Comparison of ENCODE assay signal across 22 cellular contexts in the genomic region with DNA sequence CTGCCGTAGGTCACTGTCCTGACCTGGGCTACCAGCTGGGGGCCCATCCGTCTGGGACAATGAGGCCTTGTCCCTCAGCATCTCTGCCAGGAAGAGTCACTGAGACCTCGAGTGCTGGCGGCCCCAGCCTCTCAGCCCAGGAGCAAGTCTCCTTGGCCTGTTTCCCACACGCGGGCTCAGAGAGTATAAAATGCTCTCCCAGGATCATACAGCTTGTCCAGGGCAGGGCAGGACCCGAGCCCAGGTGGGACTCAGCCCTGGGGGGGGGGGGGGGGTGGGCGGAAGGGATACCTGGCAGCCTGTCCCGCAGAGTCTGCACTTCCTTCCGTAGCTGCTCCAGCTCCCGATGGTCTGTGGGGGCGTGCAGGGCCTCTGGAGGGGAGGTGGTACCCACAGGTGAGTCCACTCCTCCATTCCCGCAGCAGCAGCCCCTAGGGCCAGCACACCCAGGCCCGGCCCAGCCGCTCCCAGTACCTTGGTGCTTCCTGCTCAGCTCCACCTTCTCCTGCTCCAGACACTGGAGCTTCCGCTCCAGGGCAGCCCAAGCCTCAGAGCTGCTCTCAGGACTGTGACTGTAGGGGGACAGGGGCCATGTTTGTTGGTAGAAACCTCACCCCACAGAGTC. TPM values are rescaled to one million over a fixed set of nuclear protein-coding genes. Genes with fewer than 3 reads are reported as not detected.
A peak's percentile ranks its signal among the peaks of the same experiment; 100 is the strongest.
DNase-seq lines count a peak whose midpoint lies in the region; ATAC-seq and TF ChIP-seq lines count a peak whose summit lies in the region.
"Had no signal": no experiment of that assay in that cellular context is flagged by ENCODE, and none has a peak within 500 bp of the region (broad histone marks: within the 10 kb centered on the region; RNA-seq: fewer than 3 reads in every experiment).

No MANE protein-coding gene starts in this region.

- H3K4me3 ChIP-seq in Loucy (ENCODE audit: low read length, poor library complexity, severe bottlenecking): no peak overlapping the region
- H3K4me3 ChIP-seq in osteoblast (ENCODE audit: insufficient read depth, low read length): no peak overlapping the region
- H3K4me3 ChIP-seq: SJSA1 had no signal

- DNase-seq in activated CD4-positive, alpha-beta T cell treated with anti-CD3 and anti-CD28 coated beads, Interleukin-2, amount 10 ng/mL, durations not matched to agents 7 days and 5 days: no peak
- no peak for DNase-seq in activated CD4-positive, alpha-beta T cell treated with anti-CD3 and anti-CD28 coated beads, Interleukin-2, amount 50 U/mL, for 4 hours
- peak; percentile 86 for DNase-seq in chondrocyte (ENCODE audit: low spot score)
- DNase-seq in osteoblast (ENCODE audit: insufficient read length, low spot score, missing footprints): peak; percentile 58
- DNase-seq in stimulated activated CD4-positive, alpha-beta T cell treated with anti-CD3 and anti-CD28 coated beads, Interleukin-4, amount 100 ng/mL, for 4 hours: no peak
- DNase-seq: DMS153, H7, MV-4-11, NCI-H1105, NCI-H1436 treated with DMSO at 0.1 percent for 48 hours, NCI-H187 treated with DMSO at 0.1 percent for 48 hours, NCI-H2107, NCI-H446, NCI-H524 treated with DMSO at 0.1 percent for 48 hours, NCI-H774, Right ventricle myocardium superior had no signal

- H3K27ac ChIP-seq in osteoblast (ENCODE audit: low read depth, low read length): no peak overlapping the region
- H3K27ac ChIP-seq: 22Rv1, SJSA1 had no signal

- no peak for TF ChIP-seq CTCF in Loucy (conservative IDR thresholded peaks at IDR 0.05; ENCODE audit: low read length)
- TF ChIP-seq CTCF in chondrocyte (IDR thresholded peaks at IDR 0.05): no peak
- no peak for TF ChIP-seq CTCF in osteoblast (IDR thresholded peaks at IDR 0.05; ENCODE audit: extremely low read depth, low read depth, low read length)

- no peaks in the 10 kb centered on the region for H3K36me3 Mint-ChIP-seq in activated CD4-positive, alpha-beta T cell treated with anti-CD3 and anti-CD28 coated beads, Interleukin-2, amount 10 ng/mL, durations not matched to agents 7 days and 5 days (ENCODE audit: low read depth)
- no peaks in the 10 kb centered on the region for H3K36me3 Mint-ChIP-seq in chondrocyte (ENCODE audit: low read depth)

- H3K9me3 ChIP-seq in Loucy (ENCODE audit: insufficient read depth, low read depth, low read length): no peaks in the 10 kb centered on the region
- no peaks in the 10 kb centered on the region for H3K9me3 ChIP-seq in osteoblast (ENCODE audit: low read depth, low read length)
- H3K9me3 ChIP-seq: SJSA1 had no signal

- H3K27ac Mint-ChIP-seq in activated CD4-positive, alpha-beta T cell treated with anti-CD3 and anti-CD28 coated beads, Interleukin-2, amount 10 ng/mL, durations not matched to agents 7 days and 5 days: peak overlapping the region; percentile 50
- no peak overlapping the region for H3K27ac Mint-ChIP-seq in chondrocyte (ENCODE audit: unreplicated experiment)
- H3K27ac Mint-ChIP-seq: B cell had no signal

- H3K4me1 ChIP-seq in Loucy (ENCODE audit: insufficient read depth, low read length, poor library complexity, severe bottlenecking) (peaks cover 6% of the 10 kb centered on the region), osteoblast (ENCODE audit: insufficient read depth, low read length) (no peaks in the 10 kb centered on the region)

- H3F3A ChIP-seq in Loucy (ENCODE audit: low read depth): no peaks in the 10 kb centered on the region

- no peaks in the 10 kb centered on the region for H3K9me3 Mint-ChIP-seq in activated CD4-positive, alpha-beta T cell treated with anti-CD3 and anti-CD28 coated beads, Interleukin-2, amount 10 ng/mL, durations not matched to agents 7 days and 5 days
- no peaks in the 10 kb centered on the region for H3K9me3 Mint-ChIP-seq in chondrocyte (ENCODE audit: low read depth)

- H3K79me2 ChIP-seq in Loucy (ENCODE audit: insufficient read depth, low read length): no peaks in the 10 kb centered on the region
- no peaks in the 10 kb centered on the region for H3K79me2 ChIP-seq in osteoblast (ENCODE audit: insufficient read depth, low read length)

- H4K20me1 ChIP-seq in Loucy (ENCODE audit: insufficient read depth, low read length, poor library complexity, severe bottlenecking) (no peaks in the 10 kb centered on the region), osteoblast (ENCODE audit: insufficient read depth, low read length) (no peaks in the 10 kb centered on the region)

- H3K9me2 ChIP-seq in Loucy (replicated peaks; ENCODE audit: low read depth, low read length): no peaks in the 10 kb centered on the region

- H3K36me3 ChIP-seq in Loucy (ENCODE audit: insufficient read depth, low read length): no peaks in the 10 kb centered on the region
- no peaks in the 10 kb centered on the region for H3K36me3 ChIP-seq in osteoblast (ENCODE audit: insufficient read depth, low read length)
- H3K36me3 ChIP-seq: SJSA1 had no signal

- H3K4me3 Mint-ChIP-seq in activated CD4-positive, alpha-beta T cell treated with anti-CD3 and anti-CD28 coated beads, Interleukin-2, amount 10 ng/mL, durations not matched to agents 7 days and 5 days: no peak overlapping the region
- H3K4me3 Mint-ChIP-seq in chondrocyte (ENCODE audit: unreplicated experiment): no peak overlapping the region
- H3K4me3 Mint-ChIP-seq: B cell had no signal

- no peak for ATAC-seq in GM19463 (IDR thresholded peaks at IDR 0.05; ENCODE audit: unreplicated experiment)
- no peak for ATAC-seq in HG02884 (IDR thresholded peaks at IDR 0.05; ENCODE audit: unreplicated experiment)

- CTCF ChIA-PET in activated CD4-positive, alpha-beta T cell treated with anti-CD3 and anti-CD28 coated beads, Interleukin-2, amount 10 ng/mL, durations not matched to agents 7 days and 5 days (lab: Charles Lee): interaction anchor here (0.5 to 1.9 kb wide), 8 partner anchors 10 to 371 kb away, joined by 3 to 6 read pairs (median 3); a partner anchor contains a TSS

- H2AFZ ChIP-seq in Loucy (ENCODE audit: low read length) (no peak overlapping the region), osteoblast (ENCODE audit: low read length) (no peak overlapping the region)

- H3K4me2 ChIP-seq in Loucy (ENCODE audit: low read depth, low read length, poor library complexity, severe bottlenecking) (peak overlapping the region; percentile 20), osteoblast (ENCODE audit: insufficient read depth, low read length) (no peak overlapping the region)

- POLR2A ChIA-PET in activated CD4-positive, alpha-beta T cell treated with anti-CD3 and anti-CD28 coated beads, Interleukin-2, amount 10 ng/mL, durations not matched to agents 7 days and 5 days (lab: Charles Lee): no interaction called here

- peaks cover 6% of the 10 kb centered on the region for H3K4me1 Mint-ChIP-seq in activated CD4-positive, alpha-beta T cell treated with anti-CD3 and anti-CD28 coated beads, Interleukin-2, amount 10 ng/mL, durations not matched to agents 7 days and 5 days
- H3K4me1 Mint-ChIP-seq in chondrocyte (ENCODE audit: low read depth): no peaks in the 10 kb centered on the region
- H3K4me1 Mint-ChIP-seq: B cell had no signal

- no peak overlapping the region for H3K9ac ChIP-seq in Loucy (ENCODE audit: low read depth, low read length, poor library complexity, severe bottlenecking)

- H3K27me3 ChIP-seq in Loucy (ENCODE audit: insufficient read depth, low read length, poor library complexity, severe bottlenecking) (no peaks in the 10 kb centered on the region), osteoblast (ENCODE audit: insufficient read depth, low read length) (no peaks in the 10 kb centered on the region)
- H3K27me3 ChIP-seq: SJSA1 had no signal

- H3K27me3 Mint-ChIP-seq in activated CD4-positive, alpha-beta T cell treated with anti-CD3 and anti-CD28 coated beads, Interleukin-2, amount 10 ng/mL, durations not matched to agents 7 days and 5 days: no peaks in the 10 kb centered on the region
- no peaks in the 10 kb centered on the region for H3K27me3 Mint-ChIP-seq in chondrocyte (ENCODE audit: low read depth)
- H3K27me3 Mint-ChIP-seq: B cell had no signal

RNA-seq across cellular contexts. Expression of a gene that starts 7.9 kb away (rescaled TPM):
- total RNA-seq in activated CD4-positive, alpha-beta T cell treated with anti-CD3 and anti-CD28 coated beads, Interleukin-2, amount 10 ng/mL, durations not matched to agents 7 days and 5 days: 1 to 10 TPM in 1 of 2 experiments, under 1 TPM in 1; 0.42 to 1.3 TPM
- 0.17 to 0.46 TPM (median 0.35 TPM) in 3 replicates for total RNA-seq in chondrocyte
- under 0.01 and 0.29 TPM in 2 replicates for total RNA-seq in osteoblast

RNA-seq across cellular contexts. Expression of a gene that starts 26.2 kb away (rescaled TPM):
- total RNA-seq in activated CD4-positive, alpha-beta T cell treated with anti-CD3 and anti-CD28 coated beads, Interleukin-2, amount 10 ng/mL, durations not matched to agents 7 days and 5 days: 10 to 100 TPM; 35.1 to 38.7 TPM
- total RNA-seq in chondrocyte (19.5 to 26.4 TPM (median 20.4 TPM) in 3 replicates), osteoblast (12.3 and 13.3 TPM in 2 replicates)

RNA-seq across cellular contexts. Expression of a gene that starts 33.5 kb away (rescaled TPM):
- total RNA-seq in activated CD4-positive, alpha-beta T cell treated with anti-CD3 and anti-CD28 coated beads, Interleukin-2, amount 10 ng/mL, durations not matched to agents 7 days and 5 days: 10 to 100 TPM; 86.6 to 91.2 TPM
- total RNA-seq in chondrocyte (11.3 to 17.8 TPM (median 13.4 TPM) in 3 replicates), osteoblast (6.2 and 9.8 TPM in 2 replicates)

RNA-seq across cellular contexts. Expression of a gene that starts 41.9 kb away (rescaled TPM):
- total RNA-seq in activated CD4-positive, alpha-beta T cell treated with anti-CD3 and anti-CD28 coated beads, Interleukin-2, amount 10 ng/mL, durations not matched to agents 7 days and 5 days: 100 to 1,000 TPM; 131 to 149 TPM
- total RNA-seq in chondrocyte: 78.9 to 129 TPM (median 111 TPM) in 3 replicates
- total RNA-seq in osteoblast: 51.3 and 51.4 TPM in 2 replicates

RNA-seq across cellular contexts. Expression of a gene that starts 58.2 kb away (rescaled TPM):
- total RNA-seq in activated CD4-positive, alpha-beta T cell treated with anti-CD3 and anti-CD28 coated beads, Interleukin-2, amount 10 ng/mL, durations not matched to agents 7 days and 5 days: 100 to 1,000 TPM; 435 to 456 TPM
- total RNA-seq in chondrocyte: 183 to 198 TPM (median 190 TPM) in 3 replicates
- 114 and 130 TPM in 2 replicates for total RNA-seq in osteoblast

Comparison
In these comparisons a context has a peak if more than half of its experiments do, and no peak if none do; other contexts are left out.
1. DNase-seq: peak in chondrocyte (single experiment) and osteoblast (single experiment); none in activated CD4-positive, alpha-beta T cell treated with anti-CD3 and anti-CD28 coated beads, Interleukin-2, amount 10 ng/mL, durations not matched to agents 7 days and 5 days (single experiment), activated CD4-positive, alpha-beta T cell treated with anti-CD3 and anti-CD28 coated beads, Interleukin-2, amount 50 U/mL, for 4 hours (0 of 2) and stimulated activated CD4-positive, alpha-beta T cell treated with anti-CD3 and anti-CD28 coated beads, Interleukin-4, amount 100 ng/mL, for 4 hours (0 of 2).